Comparison of ENCODE assay signal across 9 cellular contexts in genomic region chr3:16290827-16291196, GRCh38. TPM values are rescaled to one million over a fixed set of nuclear protein-coding genes. Genes with fewer than 3 reads are reported as not detected.
DNase-seq lines count a peak whose midpoint lies in the region; ATAC-seq and TF ChIP-seq lines count a peak whose summit lies in the region.
"Had no signal": no experiment of that assay in that cellular context is flagged by ENCODE, and none has a peak within 500 bp of the region (broad histone marks: within the 10 kb centered on the region; RNA-seq: fewer than 3 reads in every experiment).

No MANE protein-coding gene starts in this region.

- H3K4me2 ChIP-seq in SU-DHL-6 (ENCODE audit: low read depth, low read length, poor library complexity, severe bottlenecking) = peak overlapping the region; percentile 17

- peak overlapping the region in 2 of 6 donors; percentile 14 to 63 for H3K27ac Mint-ChIP-seq in naive B cell

- no peaks in the 10 kb centered on the region for H3K9me2 ChIP-seq in SU-DHL-6 (replicated peaks; ENCODE audit: insufficient read depth, low read length)

- H3F3A ChIP-seq in SU-DHL-6 (ENCODE audit: insufficient read depth) = no peaks in the 10 kb centered on the region

- no peaks in the 10 kb centered on the region for H3K9me3 Mint-ChIP-seq in naive B cell

- no peak overlapping the region for H2AFZ ChIP-seq in SU-DHL-6 (ENCODE audit: low read depth, low read length, severe bottlenecking)

- H3K36me3 ChIP-seq in SU-DHL-6 (ENCODE audit: low read length) = peaks cover 20% of the 10 kb centered on the region

- H3K27me3 Mint-ChIP-seq in naive B cell = no peaks in the 10 kb centered on the region

- no peak overlapping the region for H3K4me3 ChIP-seq in SU-DHL-6 (ENCODE audit: insufficient read depth, low read length, poor library complexity, severe bottlenecking)
- H3K4me3 ChIP-seq: upper lobe of left lung had no signal

- peak overlapping the region in 3 of 8 donors; percentile 16 to 56 (median 45) for H3K4me3 Mint-ChIP-seq in naive B cell

- no peak for TF ChIP-seq CTCF in SU-DHL-6 (IDR thresholded peaks at IDR 0.05; ENCODE audit: insufficient read depth, low read length, poor library complexity, severe bottlenecking)

- no peaks in the 10 kb centered on the region for H3K27me3 ChIP-seq in SU-DHL-6 (ENCODE audit: low read length)
- H3K27me3 ChIP-seq: upper lobe of left lung had no signal

- peaks cover 5 to 7% of the 10 kb centered on the region in 2 donors for H3K36me3 Mint-ChIP-seq in naive B cell

- H4K20me1 ChIP-seq in SU-DHL-6 (ENCODE audit: low read depth, low read length) = no peaks in the 10 kb centered on the region

- no peak overlapping the region for H3K9ac ChIP-seq in SU-DHL-6 (ENCODE audit: low read length)

- DNase-seq in GM03348 (ENCODE audit: low spot score) (peak; percentile 37), naive B cell (no peak), germinal center (ENCODE audit: low spot score) (no peak)
- DNase-seq in stimulated activated CD8-positive, alpha-beta memory T cell treated with anti-CD3 and anti-CD28 coated beads, Interleukin-4, amount 100 ng/mL, for 48 hours = no peak

- H3K9me3 ChIP-seq in SU-DHL-6 (ENCODE audit: insufficient read depth, low read length) = peaks cover 6% of the 10 kb centered on the region; the same call in 1 of the 2 replicates
- H3K9me3 ChIP-seq: upper lobe of left lung had no signal

- H3K79me2 ChIP-seq in SU-DHL-6 (ENCODE audit: insufficient read depth, low read length) = no peaks in the 10 kb centered on the region

- ATAC-seq in HG02610 (IDR thresholded peaks at IDR 0.05; ENCODE audit: unreplicated experiment) (peak; percentile 37), naive B cell (ENCODE audit: low read depth in 2 of 2) (peak; percentile 52 to 61), GM18858 (IDR thresholded peaks at IDR 0.05; ENCODE audit: unreplicated experiment) (no peak), HG03108 (IDR thresholded peaks at IDR 0.05; ENCODE audit: unreplicated experiment) (no peak)

- H3K4me1 Mint-ChIP-seq in naive B cell = peaks cover 23 to 45% (median 29%) of the 10 kb centered on the region in 3 donors

- H3K27ac ChIP-seq in SU-DHL-6 (ENCODE audit: low read depth, low read length) = peak overlapping the region; percentile 27; the same call in 1 of the 2 replicates

RNA-seq across cellular contexts. Expression of gene OXNAD1, which starts 25.8 kb away (rescaled TPM):
- 10 to 100 TPM in 1 of 6 donors, 1 to 10 TPM in 5; 1.4 to 10.8 (median 6.7) TPM for polyA plus RNA-seq in naive B cell (ENCODE audit: low read depth in 6 of 6)

RNA-seq across cellular contexts. Expression of gene DPH3, which starts 26.1 kb away (rescaled TPM):
- polyA plus RNA-seq in naive B cell (ENCODE audit: low read depth in 6 of 6) = 10 to 100 TPM; 17.2 to 26.4 (median 21.3) TPM

Comparison
In these comparisons a context has a peak if more than half of its experiments do, and no peak if none do; other contexts are left out.
1. ATAC-seq: peak in HG02610 (single experiment) and naive B cell (2 of 2); none in GM18858 (single experiment) and HG03108 (single experiment).